In the genomic region with DNA sequence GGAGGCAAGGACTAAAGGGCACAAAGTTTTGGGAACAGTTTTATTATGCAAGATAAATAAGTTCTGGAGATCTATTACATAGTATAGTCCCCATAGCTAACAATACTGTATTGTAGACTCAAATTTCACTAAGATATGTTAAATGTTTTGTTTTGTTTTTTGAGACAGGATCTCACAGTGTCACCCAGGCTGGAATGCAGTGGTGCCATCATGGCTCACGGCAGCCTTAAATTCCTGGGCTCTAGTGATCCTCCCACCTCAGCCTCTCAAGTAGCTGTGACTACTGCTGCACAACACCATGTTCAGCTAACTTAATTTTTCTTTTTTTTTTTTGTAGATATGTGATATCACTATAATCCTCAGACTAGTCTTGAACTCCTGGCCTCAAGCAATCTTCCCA, we compare ENCODE assay signal across 8 cellular contexts.
"Had no signal": no experiment of that assay in that cellular context is flagged by ENCODE, and none has a peak within 500 bp of the region (broad histone marks: within the 10 kb centered on the region; RNA-seq: fewer than 3 reads in every experiment).

No MANE protein-coding gene starts in this region.

- H3K4me3 ChIP-seq: K562 had no signal

- ATAC-seq: HepG2, K562 had no signal

- H3K4me2 ChIP-seq: KMS-11 had no signal

- DNase-seq: IMR-90, KBM-7, KG1 had no signal

- FAIRE-seq: HepG2, HTR-8/SVneo, K562 had no signal

- H3K27ac ChIP-seq: HL-60, KMS-11 had no signal

- H3K9ac ChIP-seq: KMS-11 had no signal
